Comparison of ENCODE assay signal across 1 cellular context in genomic region chr13:91348906-91349435, GRCh38.
TF ChIP-seq lines count a peak whose summit lies in the region.

No MANE protein-coding gene starts in this region.

TF ChIP-seq in HepG2, 621 proteins besides CTCF, POLR2A, EP300 and RAD21 (continued from another document):
- TF ChIP-seq GMEB1 (CRISPR knock-in tag; IDR thresholded peaks at IDR 0.05; ENCODE audit: borderline replicate concordance) (0 out of 2 replicates have a peak, but pooled peaks have one; percentile 36), ATRX (CRISPR knock-in tag; IDR thresholded peaks at IDR 0.05; ENCODE audit: borderline replicate concordance) (no peak), NFE2 (CRISPR knock-in tag; IDR thresholded peaks at IDR 0.05) (no peak), SRSF9 (IDR thresholded peaks at IDR 0.05; ENCODE audit: borderline replicate concordance, insufficient read depth, low read depth, low read length, poor library complexity, severe bottlenecking) (no peak), ZNF33B (CRISPR knock-in tag; IDR thresholded peaks at IDR 0.05) (peak; percentile 58), ZNF580 (CRISPR knock-in tag; IDR thresholded peaks at IDR 0.05; ENCODE audit: borderline replicate concordance, low read depth) (peak; percentile 30; the same call in 1 of the 2 replicates), ELF1 (CRISPR knock-in tag; IDR thresholded peaks at IDR 0.05) (no peak), HOXA5 (CRISPR knock-in tag; IDR thresholded peaks at IDR 0.05) (0 out of 2 replicates have a peak, but pooled peaks have one; percentile 22), MZF1 (CRISPR knock-in tag; IDR thresholded peaks at IDR 0.05; ENCODE audit: borderline replicate concordance) (no peak), TGIF2 (CRISPR knock-in tag; IDR thresholded peaks at IDR 0.05) (peak; percentile 75; the same call in 1 of the 2 replicates), NFYC (CRISPR knock-in tag; IDR thresholded peaks at IDR 0.05) (no peak), ZNF451 (CRISPR knock-in tag; IDR thresholded peaks at IDR 0.05) (no peak), TMF1 (CRISPR knock-in tag; IDR thresholded peaks at IDR 0.05; ENCODE audit: low read depth) (no peak), ZBTB14 (CRISPR knock-in tag; IDR thresholded peaks at IDR 0.05) (peak; percentile 66; the same call in 1 of the 2 replicates), RELA (CRISPR knock-in tag; IDR thresholded peaks at IDR 0.05) (no peak), NONO (IDR thresholded peaks at IDR 0.05) (no peak), NONO (CRISPR knock-in tag; conservative IDR thresholded peaks at IDR 0.05) (peak; percentile 77), CCDC6 (CRISPR knock-in tag; IDR thresholded peaks at IDR 0.05) (peak; percentile 23; the same call in 1 of the 2 replicates), TSC22D2 (CRISPR knock-in tag; IDR thresholded peaks at IDR 0.05; ENCODE audit: borderline replicate concordance) (peak; percentile 70; the same call in 1 of the 2 replicates), ZNF253 (CRISPR knock-in tag; IDR thresholded peaks at IDR 0.05; ENCODE audit: borderline replicate concordance) (no peak), ZNF605 (CRISPR knock-in tag; IDR thresholded peaks at IDR 0.05) (peak; percentile 28; the same call in 1 of the 2 replicates), HDAC1 (CRISPR knock-in tag; IDR thresholded peaks at IDR 0.05) (peak; percentile 56), BCL6 (CRISPR knock-in tag; IDR thresholded peaks at IDR 0.05) (no peak), REXO4 (CRISPR knock-in tag; IDR thresholded peaks at IDR 0.05; ENCODE audit: borderline replicate concordance) (no peak), ARNT (IDR thresholded peaks at IDR 0.05) (no peak), DMAP1 (CRISPR knock-in tag; IDR thresholded peaks at IDR 0.05) (peak; percentile 98), ZNF563 (CRISPR knock-in tag; IDR thresholded peaks at IDR 0.05) (no peak), ZFX (CRISPR knock-in tag; IDR thresholded peaks at IDR 0.05; ENCODE audit: low read depth) (peak; percentile 70), ZNF18 (CRISPR knock-in tag; IDR thresholded peaks at IDR 0.05; ENCODE audit: insufficient replicate concordance) (no peak)
